ENCODE assay signal across 9 cellular contexts in genomic region chr16:85330694-85331188, GRCh38.
DNase-seq lines count a peak whose midpoint lies in the region; ATAC-seq and TF ChIP-seq lines count a peak whose summit lies in the region.
"Had no signal": no experiment of that assay in that cellular context is flagged by ENCODE, and none has a peak within 500 bp of the region (broad histone marks: within the 10 kb centered on the region; RNA-seq: fewer than 3 reads in every experiment).

No MANE protein-coding gene starts in this region.

- intact Hi-C loops in esophagus muscularis mucosa (cut with DNase I), result no loop called here

- H3K9ac ChIP-seq in HUES6 (ENCODE audit: low read length), result peak overlapping the region; percentile 3

- TF ChIP-seq CTCF in esophagus muscularis mucosa (IDR thresholded peaks at IDR 0.05), result peak in 2 of 3 experiments; percentile 37 to 41

- H3K9me3 ChIP-seq in HUES6 (ENCODE audit: control insufficient read depth, insufficient read depth, low read depth, low read length), result no peaks in the 10 kb centered on the region
- no peaks in the 10 kb centered on the region for H3K9me3 ChIP-seq in esophagus muscularis mucosa

- DNase-seq in NCI-H748 (lab: John Stamatoyannopoulos, UW; ENCODE audit: unreplicated experiment) (peak; percentile 44), NCI-H748 treated with DMSO at 0.1 percent for 48 hours (lab: John Stamatoyannopoulos, UW) (no peak), SHP77 treated with DMSO at 0.1 percent for 48 hours (lab: John Stamatoyannopoulos, UW) (peak; percentile 60), esophagus muscularis mucosa (ENCODE audit: extremely low spot score) (no peak), non-pigmented ciliary epithelial cell (ENCODE audit: low read depth) (peak; percentile 56), T1000 (lab: John Stamatoyannopoulos, UW) (no peak)

- no peak for ATAC-seq in HG03378 (IDR thresholded peaks at IDR 0.05; ENCODE audit: unreplicated experiment)

- H3K36me3 ChIP-seq in HUES6 (ENCODE audit: control insufficient read depth, insufficient read depth, low read length) (no peaks in the 10 kb centered on the region), esophagus muscularis mucosa (no peaks in the 10 kb centered on the region)

- H3K27me3 ChIP-seq in HUES6 (ENCODE audit: control insufficient read depth, insufficient read depth, low read length) (peaks cover 39% of the 10 kb centered on the region), esophagus muscularis mucosa (no peaks in the 10 kb centered on the region)

- H3K4me3 ChIP-seq in HUES6 (ENCODE audit: low read depth, low read length) (peak overlapping the region; percentile 21; the same call in 1 of the 2 replicates), esophagus muscularis mucosa (no peak overlapping the region)

- H3K4me1 ChIP-seq in HUES6 (ENCODE audit: control insufficient read depth, insufficient read depth, low read length) (peaks cover 66% of the 10 kb centered on the region), esophagus muscularis mucosa (peaks cover 30 to 50% (median 40%) of the 10 kb centered on the region in 4 donors)

- WGBS in esophagus muscularis mucosa, result 38% methylated on average over 6 of the region's 6 CpGs

- H3K27ac ChIP-seq in HUES6 (ENCODE audit: low read depth, low read length), result no peak overlapping the region
- no peak overlapping the region for H3K27ac ChIP-seq in esophagus muscularis mucosa (replicated peaks in 1 of 4)
- H3K27ac ChIP-seq: epithelial cell of prostate had no signal

- no peak for TF ChIP-seq POLR2A in esophagus muscularis mucosa (IDR thresholded peaks at IDR 0.05; ENCODE audit: low read depth)

- no peak for TF ChIP-seq EP300 in esophagus muscularis mucosa (IDR thresholded peaks at IDR 0.05)

Comparison
In these comparisons a context has a peak if more than half of its experiments do, and no peak if none do; other contexts are left out.
1. DNase-seq: peak in NCI-H748 (single experiment), SHP77 treated with DMSO at 0.1 percent for 48 hours (single experiment) and non-pigmented ciliary epithelial cell (single experiment); none in NCI-H748 treated with DMSO at 0.1 percent for 48 hours (single experiment), esophagus muscularis mucosa (single experiment) and T1000 (single experiment).